Comparison of ENCODE assay signal across 9 cellular contexts in genomic region chr5:10489810-10490426, GRCh38. TPM values are rescaled to one million over a fixed set of nuclear protein-coding genes. Genes with fewer than 3 reads are reported as not detected.
DNase-seq lines count a peak whose midpoint lies in the region; ATAC-seq and TF ChIP-seq lines count a peak whose summit lies in the region.
"Had no signal": no experiment of that assay in that cellular context is flagged by ENCODE, and none has a peak within 500 bp of the region (broad histone marks: within the 10 kb centered on the region; RNA-seq: fewer than 3 reads in every experiment).

No MANE protein-coding gene starts in this region.

- H3K27ac ChIP-seq in CD4-positive, alpha-beta memory T cell (ENCODE audit: low read depth, low read length), result peak overlapping the region; percentile 14
- H3K27ac ChIP-seq in upper lobe of right lung (no peak overlapping the region), SK-N-SH (ENCODE audit: low read depth in 2 of 2, low read length in 1 of 2) (no peak overlapping the region)

- no peak for TF ChIP-seq CTCF in activated CD8-positive, alpha-beta T cell treated with anti-CD3 and anti-CD28 coated beads for 36 hours (IDR thresholded peaks at IDR 0.05)
- TF ChIP-seq CTCF in upper lobe of right lung (IDR thresholded peaks at IDR 0.05), result no peak
- TF ChIP-seq CTCF in SK-N-SH (IDR thresholded peaks at IDR 0.05), result no peak

- peaks cover 7 to 32% (median 21%) of the 10 kb centered on the region in 4 donors for H3K4me1 Mint-ChIP-seq in CD4-positive, alpha-beta memory T cell
- H3K4me1 Mint-ChIP-seq in activated CD8-positive, alpha-beta T cell treated with anti-CD3 and anti-CD28 coated beads for 36 hours (ENCODE audit: low read depth), result peaks cover 17% of the 10 kb centered on the region

- TF ChIP-seq EP300 in SK-N-SH (IDR thresholded peaks at IDR 0.05; ENCODE audit: borderline replicate concordance in 1 of 2, low read depth in 1 of 2, low read length in 1 of 2), result no peak

- peaks cover 13% of the 10 kb centered on the region for H3K4me1 ChIP-seq in CD4-positive, alpha-beta memory T cell (ENCODE audit: insufficient read depth, low read length)
- peaks cover 10% of the 10 kb centered on the region for H3K4me1 ChIP-seq in upper lobe of right lung
- peaks cover 0 to 11% of the 10 kb centered on the region in 2 experiments; a peak in 1 of 4 replicates for H3K4me1 ChIP-seq in SK-N-SH (ENCODE audit: control insufficient read depth in 1 of 2, insufficient read depth in 2 of 2, low read depth in 1 of 2, low read length in 1 of 2)

- no peaks in the 10 kb centered on the region for H3K9me3 ChIP-seq in CD4-positive, alpha-beta memory T cell (ENCODE audit: control insufficient read depth in 1 of 2, low read length in 2 of 2)
- H3K9me3 ChIP-seq in upper lobe of right lung (peaks cover 7% of the 10 kb centered on the region), SK-N-SH (no peaks in the 10 kb centered on the region)

- no peaks in the 10 kb centered on the region for H3F3A ChIP-seq in SK-N-SH (replicated peaks; ENCODE audit: insufficient read depth)

- no peaks in the 10 kb centered on the region for H3K27me3 ChIP-seq in CD4-positive, alpha-beta memory T cell (ENCODE audit: insufficient read depth, low read length)
- H3K27me3 ChIP-seq in upper lobe of right lung (no peaks in the 10 kb centered on the region), SK-N-SH (ENCODE audit: insufficient read depth) (no peaks in the 10 kb centered on the region)

- 79% methylated on average over 8 of the region's 8 CpGs for WGBS in SK-N-SH (ENCODE audit: low lambda C conversion rate)

- ATAC-seq in GM19328 (IDR thresholded peaks at IDR 0.05; ENCODE audit: unreplicated experiment) (peak; percentile 79), HG03378 (IDR thresholded peaks at IDR 0.05; ENCODE audit: unreplicated experiment) (peak; percentile 97), upper lobe of right lung (peak; percentile 34)
- ATAC-seq in activated CD8-positive, alpha-beta T cell treated with anti-CD3 and anti-CD28 coated beads for 36 hours, result peak; percentile 88

- no peak overlapping the region for H3K4me2 ChIP-seq in SK-N-SH

- peaks cover 0 to 12% (median 10%) of the 10 kb centered on the region in 8 donors for H3K9me3 Mint-ChIP-seq in CD4-positive, alpha-beta memory T cell
- H3K9me3 Mint-ChIP-seq in activated CD8-positive, alpha-beta T cell treated with anti-CD3 and anti-CD28 coated beads for 36 hours, result peaks cover 11% of the 10 kb centered on the region
- H3K9me3 Mint-ChIP-seq: activated naive CD4-positive, alpha-beta T cell treated with anti-CD3 and anti-CD28 coated beads, Interleukin-2, amount 50 U/mL, for 24 hours had no signal

- H3K27ac Mint-ChIP-seq in CD4-positive, alpha-beta memory T cell, result peak overlapping the region; percentile 57 to 85 (median 77)
- no peak overlapping the region for H3K27ac Mint-ChIP-seq in activated CD8-positive, alpha-beta T cell treated with anti-CD3 and anti-CD28 coated beads for 36 hours
- H3K27ac Mint-ChIP-seq: activated naive CD4-positive, alpha-beta T cell treated with anti-CD3 and anti-CD28 coated beads, Interleukin-2, amount 50 U/mL, for 24 hours had no signal

- no peaks in the 10 kb centered on the region for H3K79me2 ChIP-seq in SK-N-SH (ENCODE audit: insufficient read depth)

- H3K4me3 Mint-ChIP-seq in CD4-positive, alpha-beta memory T cell, result peak overlapping the region in 7 of 8 donors; percentile 4 to 66 (median 54)
- no peak overlapping the region for H3K4me3 Mint-ChIP-seq in activated CD8-positive, alpha-beta T cell treated with anti-CD3 and anti-CD28 coated beads for 36 hours
- H3K4me3 Mint-ChIP-seq: activated naive CD4-positive, alpha-beta T cell treated with anti-CD3 and anti-CD28 coated beads, Interleukin-2, amount 50 U/mL, for 24 hours had no signal

- H3K36me3 ChIP-seq in CD4-positive, alpha-beta memory T cell (ENCODE audit: insufficient read depth, low read length), result no peaks in the 10 kb centered on the region
- H3K36me3 ChIP-seq in upper lobe of right lung (no peaks in the 10 kb centered on the region), SK-N-SH (replicated peaks in 1 of 2; ENCODE audit: control insufficient read depth in 1 of 2, insufficient read depth in 2 of 2, low read length in 1 of 2) (no peaks in the 10 kb centered on the region)

- no peak overlapping the region for H3K9ac ChIP-seq in SK-N-SH

- no peak for TF ChIP-seq RAD21 in SK-N-SH (IDR thresholded peaks at IDR 0.05; ENCODE audit: low read length)

- H3K36me3 Mint-ChIP-seq in CD4-positive, alpha-beta memory T cell, result peaks cover 0 to 6% of the 10 kb centered on the region in 2 donors
- no peaks in the 10 kb centered on the region for H3K36me3 Mint-ChIP-seq in activated CD8-positive, alpha-beta T cell treated with anti-CD3 and anti-CD28 coated beads for 36 hours (ENCODE audit: low read depth)
- H3K36me3 Mint-ChIP-seq: activated naive CD4-positive, alpha-beta T cell treated with anti-CD3 and anti-CD28 coated beads, Interleukin-2, amount 50 U/mL, for 24 hours had no signal

- DNase-seq in CD4-positive, alpha-beta memory T cell, result peak in 3 of 5 donors; percentile 2 to 14 (median 11)
- peak; percentile 55 for DNase-seq in activated CD8-positive, alpha-beta T cell treated with anti-CD3 and anti-CD28 coated beads for 36 hours
- no peak for DNase-seq in upper lobe of right lung
- DNase-seq in ureter (ENCODE audit: low spot score), result no peak
- no peak for DNase-seq in SK-N-SH
- DNase-seq in kidney glomerular epithelial cell (lab: John Stamatoyannopoulos, UW), result no peak

- intact Hi-C loops in CD4-positive, alpha-beta memory T cell (cut with micrococcal nuclease), result loop anchor here (1.0 kb wide), 1 partner anchor 138 kb away; no protein-coding TSS in a partner anchor
- intact Hi-C loops in activated CD8-positive, alpha-beta T cell treated with anti-CD3 and anti-CD28 coated beads for 36 hours (cut with micrococcal nuclease), result no loop called here
- intact Hi-C loops in upper lobe of right lung (cut with DNase I), result no loop called here

- H3K4me3 ChIP-seq in CD4-positive, alpha-beta memory T cell (ENCODE audit: low read length in 2 of 2), result no peak overlapping the region
- H3K4me3 ChIP-seq in upper lobe of right lung (no peak overlapping the region), SK-N-SH (ENCODE audit: low read depth in 2 of 2, low read length in 1 of 2) (no peak overlapping the region)

- H2AFZ ChIP-seq in SK-N-SH (ENCODE audit: low read depth), result no peak overlapping the region; the same call in 1 of the 2 replicates

- CTCF ChIA-PET in CD4-positive, alpha-beta memory T cell (lab: Charles Lee; ENCODE audit: partially characterized antibody), result interaction anchor here (0.6 to 2.9 kb wide), 10 partner anchors 9 to 208 kb away, joined by 3 to 17 read pairs (median 4); no protein-coding TSS in a partner anchor
- CTCF ChIA-PET in activated CD8-positive, alpha-beta T cell treated with anti-CD3 and anti-CD28 coated beads for 36 hours (lab: Charles Lee), result interaction anchor here (0.5 to 2.3 kb wide), 6 partner anchors 9 to 206 kb away, joined by 3 to 14 read pairs (median 4); no protein-coding TSS in a partner anchor
- CTCF ChIA-PET in SK-N-SH (lab: Yijun Ruan, JAX), result interaction anchor here (1.0 to 1.9 kb wide), 2 partner anchors 37 to 143 kb away, joined by 3 to 5 read pairs; no protein-coding TSS in a partner anchor

- H4K20me1 ChIP-seq in SK-N-SH (ENCODE audit: insufficient read depth), result no peaks in the 10 kb centered on the region

- POLR2A ChIA-PET in CD4-positive, alpha-beta memory T cell (lab: Charles Lee; ENCODE audit: partially characterized antibody), result no interaction called here
- POLR2A ChIA-PET in activated CD8-positive, alpha-beta T cell treated with anti-CD3 and anti-CD28 coated beads for 36 hours (lab: Charles Lee), result interaction anchor here (1.2 kb wide), 1 partner anchor 9 kb away, joined by 4 read pairs; no protein-coding TSS in a partner anchor
- POLR2A ChIA-PET in SK-N-SH (lab: Yijun Ruan, JAX), result no interaction called here

- H3K27me3 Mint-ChIP-seq in CD4-positive, alpha-beta memory T cell, result no peaks in the 10 kb centered on the region
- H3K27me3 Mint-ChIP-seq in activated CD8-positive, alpha-beta T cell treated with anti-CD3 and anti-CD28 coated beads for 36 hours, result peaks cover 1% of the 10 kb centered on the region
- H3K27me3 Mint-ChIP-seq: activated naive CD4-positive, alpha-beta T cell treated with anti-CD3 and anti-CD28 coated beads, Interleukin-2, amount 50 U/mL, for 24 hours had no signal

- H3K9me2 ChIP-seq in SK-N-SH, result no peaks in the 10 kb centered on the region

TF ChIP-seq in SK-N-SH, 30 proteins besides CTCF, POLR2A, EP300 and RAD21 (continues in another document):
- no peak for TF ChIP-seq GABPA (IDR thresholded peaks at IDR 0.05; ENCODE audit: low read depth)
- no peak for TF ChIP-seq SMC3 (IDR thresholded peaks at IDR 0.05; ENCODE audit: low read depth, low read length)
- no peak for TF ChIP-seq REST (IDR thresholded peaks at IDR 0.05; ENCODE audit: low read depth, low read length)

RNA-seq across cellular contexts. Expression of gene ROPN1L, which starts 48.2 kb away (rescaled TPM):
- under 1 TPM; 0.42 to 0.47 TPM for total RNA-seq in CD4-positive, alpha-beta memory T cell
- 1 to 10 TPM; 3.8 to 6.5 TPM for polyA plus RNA-seq in CD4-positive, alpha-beta memory T cell
- total RNA-seq in activated CD8-positive, alpha-beta T cell treated with anti-CD3 and anti-CD28 coated beads for 36 hours, result not detected
- total RNA-seq in upper lobe of right lung (1.9 TPM), ureter (not detected)
- polyA plus RNA-seq in SK-N-SH (2012; rRNA removed), result 0.31 and 0.58 TPM in 2 replicates
- 0.39 and 0.45 TPM in 2 replicates for polyA plus RNA-seq in SK-N-SH (2012; cell fraction: cytosol; rRNA removed)
- polyA plus RNA-seq in SK-N-SH (2012; cell fraction: nucleus; rRNA removed), result 0.53 and 0.70 TPM in 2 replicates

Comparison
In these comparisons a context has a peak if more than half of its experiments do, and no peak if none do; other contexts are left out.
1. DNase-seq: peak in CD4-positive, alpha-beta memory T cell (3 of 5) and activated CD8-positive, alpha-beta T cell treated with anti-CD3 and anti-CD28 coated beads for 36 hours (single experiment); none in upper lobe of right lung (single experiment), ureter (single experiment), SK-N-SH (single experiment) and kidney glomerular epithelial cell (single experiment).
2. ATAC-seq: peak in every context shown above with its lines; median percentile 97 in HG03378; 88 in activated CD8-positive, alpha-beta T cell treated with anti-CD3 and anti-CD28 coated beads for 36 hours; 79 in GM19328; 34 in upper lobe of right lung.